Comparison of ENCODE assay signal across 9 cellular contexts in genomic region chr15:43441316-43441715, GRCh38. TPM values are rescaled to one million over a fixed set of nuclear protein-coding genes. Genes with fewer than 3 reads are reported as not detected.
DNase-seq lines count a peak whose midpoint lies in the region; ATAC-seq and TF ChIP-seq lines count a peak whose summit lies in the region.
"Had no signal": no experiment of that assay in that cellular context is flagged by ENCODE, and none has a peak within 500 bp of the region (broad histone marks: within the 10 kb centered on the region; RNA-seq: fewer than 3 reads in every experiment).

No MANE protein-coding gene starts in this region.

- no peaks in the 10 kb centered on the region for H3K27me3 ChIP-seq in transverse colon

- H3K27ac ChIP-seq in transverse colon: peak overlapping the region; percentile 23 to 63 (median 41)

- no peaks in the 10 kb centered on the region for H3K9me3 ChIP-seq in transverse colon

- H3K36me3 Mint-ChIP-seq in activated naive CD4-positive, alpha-beta T cell treated with anti-CD3 and anti-CD28 coated beads for 36 hours (ENCODE audit: low read depth): peaks cover 5% of the 10 kb centered on the region
- peaks cover 31% of the 10 kb centered on the region for H3K36me3 Mint-ChIP-seq in mesothelial cell of epicardium

- peak overlapping the region; percentile 86 for H3K27ac Mint-ChIP-seq in activated naive CD4-positive, alpha-beta T cell treated with anti-CD3 and anti-CD28 coated beads for 36 hours
- no peak overlapping the region for H3K27ac Mint-ChIP-seq in mesothelial cell of epicardium

- H3K27me3 Mint-ChIP-seq in activated naive CD4-positive, alpha-beta T cell treated with anti-CD3 and anti-CD28 coated beads for 36 hours (ENCODE audit: low read depth): no peaks in the 10 kb centered on the region
- no peaks in the 10 kb centered on the region for H3K27me3 Mint-ChIP-seq in mesothelial cell of epicardium (ENCODE audit: low read depth)

- ATAC-seq in SK-N-SH treated with all-trans-retinoic acid at 6 μM for 48 hours (peak; percentile 51), HG02610 (IDR thresholded peaks at IDR 0.05; ENCODE audit: unreplicated experiment) (no peak), GM21825 (IDR thresholded peaks at IDR 0.05; ENCODE audit: unreplicated experiment) (no peak)

- peaks cover 0 to 24% (median 6%) of the 10 kb centered on the region in 4 donors for H3K36me3 ChIP-seq in transverse colon

- TF ChIP-seq EP300 in transverse colon (IDR thresholded peaks at IDR 0.05; ENCODE audit: low read depth): no peak

- H3K4me3 ChIP-seq in fibroblast of villous mesenchyme (ENCODE audit: low read depth, low read length) (no peak overlapping the region), transverse colon (no peak overlapping the region)
- H3K4me3 ChIP-seq: skin epidermis had no signal

- H3K9me3 Mint-ChIP-seq in activated naive CD4-positive, alpha-beta T cell treated with anti-CD3 and anti-CD28 coated beads for 36 hours: no peaks in the 10 kb centered on the region
- no peaks in the 10 kb centered on the region for H3K9me3 Mint-ChIP-seq in mesothelial cell of epicardium

- peaks cover 0 to 8% (median 0%) of the 10 kb centered on the region in 4 donors for H3K4me1 ChIP-seq in transverse colon

- peaks cover 8% of the 10 kb centered on the region for H3K4me1 Mint-ChIP-seq in activated naive CD4-positive, alpha-beta T cell treated with anti-CD3 and anti-CD28 coated beads for 36 hours (ENCODE audit: low read depth)
- H3K4me1 Mint-ChIP-seq in mesothelial cell of epicardium: peaks cover under 1% of the 10 kb centered on the region

- no peak overlapping the region for H3K4me3 Mint-ChIP-seq in activated naive CD4-positive, alpha-beta T cell treated with anti-CD3 and anti-CD28 coated beads for 36 hours
- no peak overlapping the region for H3K4me3 Mint-ChIP-seq in mesothelial cell of epicardium

- TF ChIP-seq POLR2A in transverse colon (IDR thresholded peaks at IDR 0.05): no peak

- peak; percentile 49 for DNase-seq in activated naive CD4-positive, alpha-beta T cell treated with anti-CD3 and anti-CD28 coated beads for 36 hours
- DNase-seq in activated naive CD4-positive, alpha-beta T cell treated with Interleukin-2 at 50 U/mL for 16 hours: no peak
- DNase-seq in fibroblast of villous mesenchyme (ENCODE audit: low read depth): peak; percentile 34
- no peak for DNase-seq in transverse colon
- no peak for DNase-seq in mesothelial cell of epicardium (ENCODE audit: low spot score in 2 of 2, unreplicated experiment in 2 of 2)

- TF ChIP-seq CTCF in fibroblast of villous mesenchyme (IDR thresholded peaks at IDR 0.05; ENCODE audit: insufficient read depth, low read depth, low read length): no peak
- TF ChIP-seq CTCF in transverse colon (IDR thresholded peaks at IDR 0.05): no peak
- TF ChIP-seq CTCF in mesothelial cell of epicardium (IDR thresholded peaks at IDR 0.05; ENCODE audit: unreplicated experiment): no peak

- intact Hi-C loops in activated naive CD4-positive, alpha-beta T cell treated with anti-CD3 and anti-CD28 coated beads for 36 hours (cut with micrococcal nuclease): loop anchor here (1.0 to 2.0 kb wide), 3 partner anchors 52 to 335 kb away; partner anchors contain the start of genes ELL3 and TP53BP1
- intact Hi-C loops in transverse colon (cut with DNase I; ENCODE audit: low total_unique reads): no loop called here

- CTCF ChIA-PET in activated naive CD4-positive, alpha-beta T cell treated with anti-CD3 and anti-CD28 coated beads for 36 hours (lab: Charles Lee): interaction anchor here (0.6 to 2.1 kb wide), 9 partner anchors 20 to 337 kb away, joined by 3 to 23 read pairs (median 4); partner anchors contain the start of gene PDIA3

- in situ Hi-C loops in transverse colon (cut with MboI; ENCODE audit: low pct_ligation_motif_present in 1 of 4, low pct_unique_long_range_greater_than_20kb in 1 of 4, low sequenced_read_pairs in 3 of 4): no loop called here

TF ChIP-seq in SK-N-SH treated with all-trans-retinoic acid at 6 μM for 48 hours, 23 proteins besides CTCF, POLR2A, EP300 and RAD21:
- TF ChIP-seq RARB (CRISPR knock-in tag; IDR thresholded peaks at IDR 0.05) (no peak), CSDC2 (CRISPR knock-in tag; IDR thresholded peaks at IDR 0.05) (no peak), ZFP30 (CRISPR knock-in tag; IDR thresholded peaks at IDR 0.05) (no peak), ZC3H10 (CRISPR knock-in tag; IDR thresholded peaks at IDR 0.05) (no peak), ESRRG (CRISPR knock-in tag; IDR thresholded peaks at IDR 0.05) (no peak), CSRNP3 (CRISPR knock-in tag; IDR thresholded peaks at IDR 0.05) (no peak), ZNF70 (CRISPR knock-in tag; IDR thresholded peaks at IDR 0.05) (no peak), TSHZ2 (CRISPR knock-in tag; IDR thresholded peaks at IDR 0.05) (no peak), TOX (CRISPR knock-in tag; IDR thresholded peaks at IDR 0.05; ENCODE audit: borderline replicate concordance) (no peak), ARNTL (CRISPR knock-in tag; IDR thresholded peaks at IDR 0.05; ENCODE audit: borderline replicate concordance, low read depth) (no peak), CREB5 (CRISPR knock-in tag; IDR thresholded peaks at IDR 0.05; ENCODE audit: low read depth) (no peak), OSR1 (CRISPR knock-in tag; IDR thresholded peaks at IDR 0.05) (no peak), ZFP3 (CRISPR knock-in tag; IDR thresholded peaks at IDR 0.05) (no peak), TCF4 (CRISPR knock-in tag; IDR thresholded peaks at IDR 0.05; ENCODE audit: borderline replicate concordance) (no peak), ZNF565 (CRISPR knock-in tag; conservative IDR thresholded peaks at IDR 0.05; ENCODE audit: low read depth) (no peak), POU6F1 (CRISPR knock-in tag; IDR thresholded peaks at IDR 0.05; ENCODE audit: borderline replicate concordance, low read depth) (no peak)

RNA-seq across cellular contexts. Expression of gene TP53BP1, which starts 51.6 kb away (rescaled TPM):
- 10 to 100 TPM; 18.9 to 22.3 TPM for total RNA-seq in activated naive CD4-positive, alpha-beta T cell treated with anti-CD3 and anti-CD28 coated beads for 36 hours
- total RNA-seq in fibroblast of villous mesenchyme (83.4 and 94.1 TPM in 2 replicates), transverse colon (10 to 100 TPM; 25.1 to 40.8 (median 33.7) TPM), mesothelial cell of epicardium (103 to 112 TPM (median 108 TPM) in 3 replicates)

Comparison
In these comparisons a context has a peak if more than half of its experiments do, and no peak if none do; other contexts are left out.
1. DNase-seq: peak in activated naive CD4-positive, alpha-beta T cell treated with anti-CD3 and anti-CD28 coated beads for 36 hours (single experiment) and fibroblast of villous mesenchyme (single experiment); none in activated naive CD4-positive, alpha-beta T cell treated with Interleukin-2 at 50 U/mL for 16 hours (single experiment), transverse colon (single experiment) and mesothelial cell of epicardium (0 of 2).